Comparison of ENCODE assay signal across 17 cellular contexts in the genomic region with DNA sequence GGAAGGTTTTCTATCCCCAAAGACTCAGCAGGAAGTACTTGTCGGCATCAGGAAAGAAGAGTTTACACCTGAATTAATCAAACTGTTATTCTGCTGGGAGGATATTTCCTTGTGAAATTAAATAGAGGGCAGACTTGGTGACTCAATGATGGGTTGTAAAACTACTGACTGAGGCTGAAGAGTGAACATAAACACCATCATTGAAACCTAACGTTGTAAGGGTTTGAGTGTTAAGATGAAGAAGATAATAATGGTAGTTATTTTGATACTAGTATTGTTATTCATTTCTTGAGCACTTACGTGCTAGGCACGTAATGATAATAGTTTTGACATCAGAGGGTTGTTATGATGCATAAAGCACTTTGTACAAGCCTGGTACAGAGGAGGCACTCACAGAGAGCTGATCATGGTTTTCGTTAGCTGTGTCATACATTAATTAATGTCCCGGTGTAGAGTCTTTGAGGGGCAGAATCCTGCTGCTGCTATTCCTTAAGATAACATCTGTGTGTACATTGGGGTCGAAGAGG.
"Had no signal": no experiment of that assay in that cellular context is flagged by ENCODE, and none has a peak within 500 bp of the region (broad histone marks: within the 10 kb centered on the region; RNA-seq: fewer than 3 reads in every experiment).

No MANE protein-coding gene starts in this region.

- H3K9me3 Mint-ChIP-seq: neural crest cell; stimulated activated naive B cell treated with anti-CD40 and anti-IgM and Interleukin-4, amounts not matched to agents 10 μg/mL and 1 μg/mL and 100 μg/mL, for 72 hours had no signal

- H3K27ac Mint-ChIP-seq: stimulated activated naive B cell treated with anti-CD40 and anti-IgM and Interleukin-4, amounts not matched to agents 10 μg/mL and 1 μg/mL and 100 μg/mL, for 72 hours; T-helper 17 cell had no signal

- ATAC-seq: gastroesophageal sphincter; pancreas; sciatic nerve; SK-N-SH treated with all-trans-retinoic acid at 6 μM for 48 hours; stimulated activated naive B cell treated with anti-CD40 and anti-IgM and Interleukin-4, amounts not matched to agents 10 μg/mL and 1 μg/mL and 100 μg/mL, for 72 hours; T-helper 17 cell had no signal

- H3K4me1 Mint-ChIP-seq: neural crest cell had no signal

- H3K4me3 Mint-ChIP-seq: neural crest cell; stimulated activated naive B cell treated with anti-CD40 and anti-IgM and Interleukin-4, amounts not matched to agents 10 μg/mL and 1 μg/mL and 100 μg/mL, for 72 hours; T-helper 17 cell had no signal

- H3K27me3 Mint-ChIP-seq: stimulated activated naive B cell treated with anti-CD40 and anti-IgM and Interleukin-4, amounts not matched to agents 10 μg/mL and 1 μg/mL and 100 μg/mL, for 72 hours; T-helper 17 cell had no signal

- DNase-seq: activated CD4-positive, alpha-beta T cell treated with anti-CD3 and anti-CD28 coated beads, Interleukin-2, amount 50 U/mL, for 4 hours; activated naive CD4-positive, alpha-beta T cell; amygdala; caudate nucleus; islet precursor cell; left ventricle myocardium inferior; nucleus accumbens; pancreas; retina; stimulated activated CD4-positive, alpha-beta T cell treated with anti-CD3 and anti-CD28 coated beads, Interleukin-12 subunit alpha, Interleukin-12 subunit beta, amount 100 ng/mL, for 4 hours; stimulated activated CD4-positive, alpha-beta T cell treated with anti-CD3 and anti-CD28 coated beads, Interleukin-4, amount 100 ng/mL, for 24 hours; stimulated activated naive B cell treated with anti-CD40 and anti-IgM and Interleukin-4, amounts not matched to agents 10 μg/mL and 1 μg/mL and 100 μg/mL, for 72 hours; T-helper 17 cell had no signal
